Comparison of ENCODE assay signal across 9 cellular contexts in genomic region chr6:121731381-121731780, GRCh38.
"Had no signal": no experiment of that assay in that cellular context is flagged by ENCODE, and none has a peak within 500 bp of the region (broad histone marks: within the 10 kb centered on the region; RNA-seq: fewer than 3 reads in every experiment).

No MANE protein-coding gene starts in this region.

- H3K27ac ChIP-seq: GM23248, HL-60 had no signal

- H3K4me3 Mint-ChIP-seq: HFFc6, IgD-negative memory B cell had no signal

- H3K4me1 ChIP-seq: HAP-1 had no signal

- H3K9ac ChIP-seq: GM23248 had no signal

- H3K4me3 ChIP-seq: GM23248, HAP-1 had no signal

- H3K27ac Mint-ChIP-seq: HFFc6 had no signal

- H3K27me3 Mint-ChIP-seq: IgD-negative memory B cell had no signal

- FAIRE-seq: HepG2 had no signal

- H2AFZ ChIP-seq: GM23248 had no signal

- H3K36me3 Mint-ChIP-seq: IgD-negative memory B cell had no signal

- DNase-seq: GM23248, GOT3, H7, HFFc6 had no signal

- H3K36me3 ChIP-seq: HAP-1 had no signal

- H3K4me1 Mint-ChIP-seq: IgD-negative memory B cell had no signal

- ATAC-seq: HCT116, HepG2 had no signal

- H3K9me3 ChIP-seq: HAP-1 had no signal
